ENCODE assay signal across 20 cellular contexts in genomic region chr12:91785655-91786489, GRCh38.
DNase-seq lines count a peak whose midpoint lies in the region; ATAC-seq and TF ChIP-seq lines count a peak whose summit lies in the region.
"Had no signal": no experiment of that assay in that cellular context is flagged by ENCODE, and none has a peak within 500 bp of the region (broad histone marks: within the 10 kb centered on the region; RNA-seq: fewer than 3 reads in every experiment).

No MANE protein-coding gene starts in this region.

- TF ChIP-seq CTCF in neural crest cell (conservative IDR thresholded peaks at IDR 0.05) (no peak), body of pancreas (IDR thresholded peaks at IDR 0.05) (no peak)

- H3K27me3 ChIP-seq in CD4-positive, alpha-beta memory T cell (ENCODE audit: insufficient read depth, low read length) = no peaks in the 10 kb centered on the region
- no peaks in the 10 kb centered on the region for H3K27me3 ChIP-seq in body of pancreas
- H3K27me3 ChIP-seq: BLaER1, breast epithelium, uterus had no signal

- H3K9me3 Mint-ChIP-seq in CD4-positive, alpha-beta memory T cell = peaks cover 0 to 2% (median 0%) of the 10 kb centered on the region in 8 donors
- H3K9me3 Mint-ChIP-seq in neural crest cell = peaks cover 7% of the 10 kb centered on the region
- H3K9me3 Mint-ChIP-seq: immature natural killer cell had no signal

- WGBS in body of pancreas, 2 donors = 61 to 65% methylated on average over 6 of the region's 6 CpGs

- H3K27ac ChIP-seq in CD4-positive, alpha-beta memory T cell (ENCODE audit: low read depth, low read length) = no peak overlapping the region
- no peak overlapping the region for H3K27ac ChIP-seq in body of pancreas
- H3K27ac ChIP-seq: BLaER1, breast epithelium, coronary artery, uterus had no signal

- intact Hi-C loops in CD4-positive, alpha-beta memory T cell (cut with micrococcal nuclease) = no loop called here
- intact Hi-C loops in body of pancreas (cut with DNase I) = no loop called here

- no peaks in the 10 kb centered on the region for H3K36me3 ChIP-seq in CD4-positive, alpha-beta memory T cell (ENCODE audit: insufficient read depth, low read length)
- no peaks in the 10 kb centered on the region for H3K36me3 ChIP-seq in body of pancreas (replicated peaks in 1 of 2; ENCODE audit: insufficient read depth in 1 of 2, low read depth in 2 of 2)
- H3K36me3 ChIP-seq: BLaER1, breast epithelium, uterus had no signal

- H3K4me3 Mint-ChIP-seq in CD4-positive, alpha-beta memory T cell = peak overlapping the region in 6 of 8 donors; percentile 32 to 65 (median 56)
- no peak overlapping the region for H3K4me3 Mint-ChIP-seq in neural crest cell
- H3K4me3 Mint-ChIP-seq: activated naive CD8-positive, alpha-beta T cell treated with anti-CD3 and anti-CD28 coated beads, Interleukin-2, amount 50 U/mL, for 24 hours; immature natural killer cell had no signal

- H3K4me1 Mint-ChIP-seq in CD4-positive, alpha-beta memory T cell = peaks cover 13 to 16% (median 13%) of the 10 kb centered on the region in 4 donors
- H3K4me1 Mint-ChIP-seq in neural crest cell = peaks cover 22% of the 10 kb centered on the region
- H3K4me1 Mint-ChIP-seq: immature natural killer cell had no signal

- H3K4me3 ChIP-seq in CD4-positive, alpha-beta memory T cell (ENCODE audit: low read length in 2 of 2) = no peak overlapping the region
- no peak overlapping the region for H3K4me3 ChIP-seq in body of pancreas
- H3K4me3 ChIP-seq: BLaER1, breast epithelium, coronary artery, uterus had no signal

- H3K9me3 ChIP-seq in CD4-positive, alpha-beta memory T cell (ENCODE audit: control insufficient read depth in 1 of 2, low read length in 2 of 2) = no peaks in the 10 kb centered on the region
- peaks cover 0 to 2% (median 0%) of the 10 kb centered on the region in 3 donors for H3K9me3 ChIP-seq in body of pancreas
- H3K9me3 ChIP-seq: BLaER1, breast epithelium, uterus had no signal

- H3K4me1 ChIP-seq in CD4-positive, alpha-beta memory T cell (ENCODE audit: insufficient read depth, low read length) = peaks cover 11% of the 10 kb centered on the region
- H3K4me1 ChIP-seq in body of pancreas = no peaks in the 10 kb centered on the region
- H3K4me1 ChIP-seq: BLaER1, breast epithelium, uterus had no signal

- no peak for TF ChIP-seq POLR2A in body of pancreas (IDR thresholded peaks at IDR 0.05)

- no peaks in the 10 kb centered on the region for H3K36me3 Mint-ChIP-seq in CD4-positive, alpha-beta memory T cell
- H3K36me3 Mint-ChIP-seq in neural crest cell (ENCODE audit: low read depth) = no peaks in the 10 kb centered on the region
- H3K36me3 Mint-ChIP-seq: immature natural killer cell had no signal

- H3K27ac Mint-ChIP-seq in CD4-positive, alpha-beta memory T cell = peak overlapping the region in 4 of 7 donors; percentile 7 to 68 (median 27)
- peak overlapping the region; percentile 83 for H3K27ac Mint-ChIP-seq in neural crest cell (ENCODE audit: unreplicated experiment)
- H3K27ac Mint-ChIP-seq: activated naive CD8-positive, alpha-beta T cell treated with anti-CD3 and anti-CD28 coated beads, Interleukin-2, amount 50 U/mL, for 24 hours; immature natural killer cell had no signal

- no peaks in the 10 kb centered on the region for H3K27me3 Mint-ChIP-seq in CD4-positive, alpha-beta memory T cell
- H3K27me3 Mint-ChIP-seq in neural crest cell (ENCODE audit: low read depth) = no peaks in the 10 kb centered on the region
- H3K27me3 Mint-ChIP-seq: activated naive CD8-positive, alpha-beta T cell treated with anti-CD3 and anti-CD28 coated beads, Interleukin-2, amount 50 U/mL, for 24 hours had no signal

- POLR2A ChIA-PET in CD4-positive, alpha-beta memory T cell (lab: Charles Lee; ENCODE audit: partially characterized antibody) = interaction anchor here (1.6 kb wide), 1 partner anchor 359 kb away, joined by 6 read pairs; the partner anchor contains the start of gene BTG1

- CTCF ChIA-PET in CD4-positive, alpha-beta memory T cell (lab: Charles Lee; ENCODE audit: partially characterized antibody) = interaction anchor here (0.9 to 1.1 kb wide), 2 partner anchors 26 to 358 kb away, joined by 3 read pairs; no protein-coding TSS in a partner anchor

- DNase-seq in activated CD4-positive, alpha-beta T cell treated with anti-CD3 and anti-CD28 coated beads for 48 hours = peak; percentile 17
- no peak for DNase-seq in activated CD4-positive, alpha-beta T cell treated with anti-CD3 and anti-CD28 coated beads, Interleukin-2, amount 50 U/mL, for 4 hours
- DNase-seq in CD4-positive, alpha-beta memory T cell = no peak
- DNase-seq in NCI-H748 treated with DMSO at 0.1 percent for 48 hours (lab: John Stamatoyannopoulos, UW) (peak; percentile 42), neural crest cell (ENCODE audit: low read depth, low spot score) (no peak), NCI-H510A (lab: John Stamatoyannopoulos, UW) (no peak), body of pancreas (no peak), islet precursor cell (no peak)
- DNase-seq: activated CD4-positive, alpha-beta T cell treated with anti-CD3 and anti-CD28 coated beads, Interleukin-2, amount 50 U/mL, for 1 hour; activated naive CD8-positive, alpha-beta T cell treated with anti-CD3 and anti-CD28 coated beads, Interleukin-2, amount 50 U/mL, for 24 hours; immature natural killer cell; NCI-H1105 treated with DMSO at 0.1 percent for 48 hours; NCI-H2171 treated with DMSO at 0.1 percent for 48 hours; nucleus accumbens; Right ventricle myocardium superior; SW 1271; uterus had no signal

- no peak for ATAC-seq in body of pancreas
- ATAC-seq: activated naive CD8-positive, alpha-beta T cell treated with anti-CD3 and anti-CD28 coated beads, Interleukin-2, amount 50 U/mL, for 24 hours had no signal

Comparison
In these comparisons a context has a peak if more than half of its experiments do, and no peak if none do; other contexts are left out.
1. DNase-seq: peak in activated CD4-positive, alpha-beta T cell treated with anti-CD3 and anti-CD28 coated beads for 48 hours (single experiment) and NCI-H748 treated with DMSO at 0.1 percent for 48 hours (single experiment); none in activated CD4-positive, alpha-beta T cell treated with anti-CD3 and anti-CD28 coated beads, Interleukin-2, amount 50 U/mL, for 4 hours (0 of 2), CD4-positive, alpha-beta memory T cell (0 of 5), neural crest cell (single experiment), NCI-H510A (single experiment), body of pancreas (0 of 4) and islet precursor cell (single experiment).